Comparison of ENCODE assay signal across 2 cellular contexts in the genomic region with DNA sequence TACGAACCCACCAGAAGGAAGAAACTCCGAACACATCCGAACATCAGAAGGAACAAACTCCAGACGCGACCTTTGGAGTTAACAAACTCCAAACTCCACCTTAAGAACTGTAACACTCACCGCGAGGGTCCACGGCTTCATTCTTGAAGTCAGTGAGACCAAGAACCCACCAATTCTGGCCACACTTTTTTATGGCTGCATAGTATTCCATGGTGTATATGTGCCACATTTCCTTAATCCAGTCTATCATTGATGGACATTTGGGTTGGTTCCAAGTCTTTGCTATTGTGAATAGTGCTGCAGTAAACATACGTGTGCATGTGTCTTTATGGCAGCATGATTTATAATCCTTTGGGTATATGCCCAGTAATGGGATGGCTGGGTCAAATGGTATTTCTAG. TPM values are rescaled to one million over a fixed set of nuclear protein-coding genes. Genes with fewer than 3 reads are reported as not detected.
"Had no signal": no experiment of that assay in that cellular context is flagged by ENCODE, and none has a peak within 500 bp of the region (broad histone marks: within the 10 kb centered on the region; RNA-seq: fewer than 3 reads in every experiment).

No MANE protein-coding gene starts in this region.

RNA-seq across cellular contexts. Expression of gene SRSF12, which starts 51.8 kb away (rescaled TPM):
- total RNA-seq: LHCN-M2, M059J had no signal
